10 cellular contexts compared by ENCODE assay signal in the genomic region with DNA sequence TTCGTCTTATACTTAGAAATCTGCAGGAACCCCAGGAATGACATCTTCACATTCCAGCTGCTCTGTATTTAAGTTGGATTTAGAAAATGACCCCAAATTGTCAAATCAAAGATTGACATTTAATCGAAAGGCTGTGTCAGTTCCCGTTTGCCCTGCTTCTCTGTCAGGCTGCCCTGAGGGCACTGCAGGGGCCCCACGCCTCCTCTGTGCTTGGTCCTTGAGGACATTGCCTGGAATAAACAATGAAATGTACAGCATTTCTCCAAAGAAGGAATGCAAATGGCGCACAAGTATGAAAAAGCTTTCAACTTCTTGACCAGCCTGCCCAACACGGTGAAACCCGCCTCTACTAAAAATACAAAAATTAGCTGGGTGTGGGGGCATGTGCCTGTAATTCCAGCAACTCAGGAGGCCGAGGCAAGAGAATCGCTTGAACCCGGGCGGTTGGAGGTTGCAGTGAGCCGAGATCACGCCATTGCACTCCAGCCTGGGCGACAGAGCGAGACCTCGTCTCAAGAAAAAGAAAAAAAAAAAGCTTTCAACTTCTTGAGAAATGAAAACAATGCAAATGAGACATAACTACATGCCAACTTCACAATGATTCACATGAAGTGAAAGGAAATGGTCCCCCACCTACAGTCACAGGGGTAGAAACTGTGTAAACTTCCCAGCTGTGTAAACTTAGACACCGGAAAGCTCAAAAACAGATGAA. TPM values are rescaled to one million over a fixed set of nuclear protein-coding genes. Genes with fewer than 3 reads are reported as not detected.
DNase-seq lines count a peak whose midpoint lies in the region; ATAC-seq and TF ChIP-seq lines count a peak whose summit lies in the region.
"Had no signal": no experiment of that assay in that cellular context is flagged by ENCODE, and none has a peak within 500 bp of the region (broad histone marks: within the 10 kb centered on the region; RNA-seq: fewer than 3 reads in every experiment).

No MANE protein-coding gene starts in this region.

- H3K4me2 ChIP-seq in PC-3 (ENCODE audit: low read length): peak overlapping the region; percentile 14

- POLR2A ChIA-PET in PC-3 (lab: Charles Lee; ENCODE audit: unreplicated experiment): no interaction called here

- intact Hi-C loops in PC-3 (cut with micrococcal nuclease): no loop called here

- peak overlapping the region; percentile 28; the same call in 1 of the 2 replicates for H3K27ac ChIP-seq in PC-3 (ENCODE audit: low read length)
- H3K27ac ChIP-seq: parathyroid adenoma had no signal

- no peak for TF ChIP-seq CTCF in PC-3 (conservative IDR thresholded peaks at IDR 0.05; ENCODE audit: low read depth, low read length)

- no peaks in the 10 kb centered on the region for H3K36me3 ChIP-seq in PC-3 (ENCODE audit: low read depth, low read length)

- no peaks in the 10 kb centered on the region for H3K36me3 Mint-ChIP-seq in natural killer cell treated with Interleukin-12 subunit alpha and Interleukin-12 subunit beta and Interleukin-15 and Interleukin-18, amount 100 ng/mL, for 72 hours

- peak overlapping the region; percentile 35 to 36 for H3K27ac Mint-ChIP-seq in natural killer cell treated with Interleukin-12 subunit alpha and Interleukin-12 subunit beta and Interleukin-15 and Interleukin-18, amount 100 ng/mL, for 72 hours

- no peaks in the 10 kb centered on the region for H3K79me2 ChIP-seq in PC-3 (ENCODE audit: low read length)
- H3K79me2 ChIP-seq: parathyroid adenoma had no signal

- H2AFZ ChIP-seq in PC-3 (ENCODE audit: low read length): no peak overlapping the region
- H2AFZ ChIP-seq: parathyroid adenoma had no signal

- CTCF ChIA-PET in PC-3 (lab: Charles Lee): interaction anchor here (0.5 kb wide), 1 partner anchor 9 kb away, joined by 3 read pairs; no protein-coding TSS in a partner anchor

- H3F3A ChIP-seq in PC-3 (ENCODE audit: low read length, unreplicated experiment): no peaks in the 10 kb centered on the region

- H3K4me3 ChIP-seq in PC-3 (ENCODE audit: low read length): no peak overlapping the region

- H3K9me3 Mint-ChIP-seq in natural killer cell treated with Interleukin-12 subunit alpha and Interleukin-12 subunit beta and Interleukin-15 and Interleukin-18, amount 100 ng/mL, for 72 hours: no peaks in the 10 kb centered on the region

- peak overlapping the region; percentile 47 for H3K4me3 Mint-ChIP-seq in natural killer cell treated with Interleukin-12 subunit alpha and Interleukin-12 subunit beta and Interleukin-15 and Interleukin-18, amount 100 ng/mL, for 72 hours

- DNase-seq in PC-3 (peak; percentile 47), OCI-M2 (lab: John Stamatoyannopoulos, UW; ENCODE audit: unreplicated experiment) (no peak), NOMO-1 (lab: John Stamatoyannopoulos, UW; ENCODE audit: unreplicated experiment in 2 of 2) (no peak), NCI-H446 (lab: John Stamatoyannopoulos, UW) (no peak)
- no peak for DNase-seq in natural killer cell treated with Interleukin-12 subunit alpha and Interleukin-12 subunit beta and Interleukin-15 and Interleukin-18, amount 100 ng/mL, for 72 hours (ENCODE audit: low spot score)

- H3K9ac ChIP-seq in PC-3 (ENCODE audit: low read length): no peak overlapping the region
- H3K9ac ChIP-seq: parathyroid adenoma had no signal

- H3K27me3 ChIP-seq in PC-3 (ENCODE audit: low read length): no peaks in the 10 kb centered on the region

- peaks cover 31% of the 10 kb centered on the region for H3K4me1 ChIP-seq in PC-3 (ENCODE audit: insufficient read depth, low read length)

- H3K9me3 ChIP-seq in PC-3 (ENCODE audit: low read length): no peaks in the 10 kb centered on the region

- BruUV-seq in PC-3 (replicated peaks; lab: Mats Ljungman, UMichigan): no TSS peak

- H3K4me1 Mint-ChIP-seq in natural killer cell treated with Interleukin-12 subunit alpha and Interleukin-12 subunit beta and Interleukin-15 and Interleukin-18, amount 100 ng/mL, for 72 hours (ENCODE audit: low read depth in 2 of 2): peaks cover 9 to 26% of the 10 kb centered on the region in 2 donors

- H4K20me1 ChIP-seq in PC-3 (ENCODE audit: low read length): no peaks in the 10 kb centered on the region

- ATAC-seq in GM18861 (IDR thresholded peaks at IDR 0.05; ENCODE audit: unreplicated experiment): peak; percentile 64
- peak; percentile 86 for ATAC-seq in GM21723 (IDR thresholded peaks at IDR 0.05; ENCODE audit: unreplicated experiment)
- peak; percentile 21 for ATAC-seq in PC-3
- ATAC-seq in natural killer cell treated with Interleukin-12 subunit alpha and Interleukin-12 subunit beta and Interleukin-15 and Interleukin-18, amount 100 ng/mL, for 72 hours: peak in 1 of 2 donors; percentile 74
- no peak for ATAC-seq in GM19397 (IDR thresholded peaks at IDR 0.05; ENCODE audit: unreplicated experiment)

- peaks cover 7 to 46% of the 10 kb centered on the region in 2 donors for H3K27me3 Mint-ChIP-seq in natural killer cell treated with Interleukin-12 subunit alpha and Interleukin-12 subunit beta and Interleukin-15 and Interleukin-18, amount 100 ng/mL, for 72 hours

- no peaks in the 10 kb centered on the region for H3K9me2 ChIP-seq in PC-3 (replicated peaks; ENCODE audit: low read length)

RNA-seq across cellular contexts. Expression of a gene that starts 3.0 kb away (rescaled TPM):
- not detected in 2 replicates for total RNA-seq in PC-3 (2014; rRNA removed)
- total RNA-seq in natural killer cell treated with Interleukin-12 subunit alpha and Interleukin-12 subunit beta and Interleukin-15 and Interleukin-18, amount 100 ng/mL, for 72 hours: 1 to 10 TPM in 1 of 2 donors, under 1 TPM in 1; 0.19 to 8.4 TPM

RNA-seq across cellular contexts. Expression of a gene that starts 10.8 kb away (rescaled TPM):
- total RNA-seq in PC-3 (2014; rRNA removed): 1.0 TPM in 1 of 2 replicates, not detected in the other
- 1 to 10 TPM; 1.7 to 9.2 TPM for total RNA-seq in natural killer cell treated with Interleukin-12 subunit alpha and Interleukin-12 subunit beta and Interleukin-15 and Interleukin-18, amount 100 ng/mL, for 72 hours
- total RNA-seq: M059J had no signal

RNA-seq across cellular contexts. Expression of a gene that starts 26.6 kb away (rescaled TPM):
- total RNA-seq in PC-3 (2014; rRNA removed): 99.2 and 111 TPM in 2 replicates
- not detected for total RNA-seq in natural killer cell treated with Interleukin-12 subunit alpha and Interleukin-12 subunit beta and Interleukin-15 and Interleukin-18, amount 100 ng/mL, for 72 hours
- total RNA-seq: M059J had no signal

RNA-seq across cellular contexts. Expression of a gene that starts 42.1 kb away (rescaled TPM):
- 21.1 and 22.9 TPM in 2 replicates for total RNA-seq in PC-3 (2014; rRNA removed)
- not detected for total RNA-seq in natural killer cell treated with Interleukin-12 subunit alpha and Interleukin-12 subunit beta and Interleukin-15 and Interleukin-18, amount 100 ng/mL, for 72 hours

Comparison
In these comparisons a context has a peak if more than half of its experiments do, and no peak if none do; other contexts are left out.
1. RNA of a gene that starts 26.6 kb away (total RNA-seq): 99.2 to 111 TPM in PC-3; not detected in natural killer cell treated with Interleukin-12 subunit alpha and Interleukin-12 subunit beta and Interleukin-15 and Interleukin-18, amount 100 ng/mL, for 72 hours; every median in the first group is over 100 times any median in the second.